10 cellular contexts compared by ENCODE assay signal in the genomic region with DNA sequence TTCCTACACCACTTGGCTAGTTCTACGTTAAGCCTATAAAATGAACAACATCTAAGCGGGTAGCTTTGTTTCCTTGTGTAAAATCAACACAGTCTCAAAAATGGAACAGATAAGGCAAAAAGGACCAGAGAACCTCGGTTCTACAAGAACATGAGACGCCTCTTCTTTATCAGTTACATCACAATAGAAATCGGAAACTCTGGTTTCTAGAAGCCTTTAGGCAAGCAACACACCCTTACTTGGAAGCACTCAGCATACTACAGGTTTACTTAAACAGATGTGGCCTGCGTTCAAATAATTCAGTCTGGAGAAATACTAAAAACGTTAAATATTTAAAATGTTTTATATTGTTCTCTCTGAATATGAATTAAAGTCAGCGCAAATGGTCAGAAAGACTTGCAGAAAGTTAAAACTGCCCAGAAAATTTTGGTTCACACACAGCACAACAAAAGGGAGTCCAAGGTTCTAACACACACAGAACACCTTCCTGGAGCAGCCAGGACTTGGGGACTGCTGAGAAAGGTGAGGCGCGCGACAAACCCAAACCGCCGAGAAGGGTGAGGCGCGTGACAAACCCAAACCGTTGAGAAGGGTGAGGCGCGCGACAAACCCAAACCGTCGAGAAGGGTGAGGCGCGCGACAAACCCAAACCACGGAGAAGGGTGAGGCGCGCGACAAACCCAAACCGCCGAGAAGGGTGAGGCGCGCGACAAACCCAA. TPM values are rescaled to one million over a fixed set of nuclear protein-coding genes. Genes with fewer than 3 reads are reported as not detected.
DNase-seq lines count a peak whose midpoint lies in the region; ATAC-seq and TF ChIP-seq lines count a peak whose summit lies in the region.
"Had no signal": no experiment of that assay in that cellular context is flagged by ENCODE, and none has a peak within 500 bp of the region (broad histone marks: within the 10 kb centered on the region; RNA-seq: fewer than 3 reads in every experiment).

No MANE protein-coding gene starts in this region.

- H3K4me3 Mint-ChIP-seq in CD8-positive, alpha-beta T cell, result peak overlapping the region; percentile 8
- H3K4me3 Mint-ChIP-seq in central memory CD8-positive, alpha-beta T cell, result peak overlapping the region; percentile 27

- peak; percentile 23 for ATAC-seq in CD8-positive, alpha-beta T cell
- peak; percentile 55 for ATAC-seq in central memory CD8-positive, alpha-beta T cell (replicated peaks; ENCODE audit: extremely low read depth, poor library complexity, severe bottlenecking)
- ATAC-seq in GM21526 (IDR thresholded peaks at IDR 0.05; ENCODE audit: low FRiP score, unreplicated experiment), result no peak

- no peaks in the 10 kb centered on the region for H3K9me3 ChIP-seq in CD8-positive, alpha-beta T cell (ENCODE audit: low read length)
- no peaks in the 10 kb centered on the region for H3K9me3 ChIP-seq in neutrophil

- POLR2A ChIA-PET in CD8-positive, alpha-beta T cell (lab: Charles Lee), result no interaction called here
- POLR2A ChIA-PET in RWPE1 (lab: Yijun Ruan, JAX; ENCODE audit: low non-redundant PET), result no interaction called here

- no peak for TF ChIP-seq CTCF in CD8-positive, alpha-beta T cell (IDR thresholded peaks at IDR 0.05)
- TF ChIP-seq CTCF in RWPE1 (conservative IDR thresholded peaks at IDR 0.05; ENCODE audit: low read depth), result no peak
- no peak for TF ChIP-seq CTCF in neutrophil (IDR thresholded peaks at IDR 0.05)

- peak overlapping the region; percentile 71 for H3K27ac Mint-ChIP-seq in CD8-positive, alpha-beta T cell
- H3K27ac Mint-ChIP-seq in central memory CD8-positive, alpha-beta T cell (ENCODE audit: low read depth), result peak overlapping the region; percentile 87

- H3K27ac ChIP-seq in CD8-positive, alpha-beta T cell (ENCODE audit: low read depth, low read length), result no peak overlapping the region
- H3K27ac ChIP-seq in RWPE1 (peak overlapping the region; percentile 88), neutrophil (peak overlapping the region; percentile 3), caudate nucleus (ENCODE audit: low read depth, low read length) (no peak overlapping the region)

- peaks cover 53% of the 10 kb centered on the region for H3K4me1 ChIP-seq in CD8-positive, alpha-beta T cell (ENCODE audit: insufficient read depth, low read length)
- peaks cover 6 to 7% of the 10 kb centered on the region in 2 experiments for H3K4me1 ChIP-seq in neutrophil (ENCODE audit: control insufficient read depth in 1 of 2, insufficient read depth in 1 of 2, low read depth in 1 of 2, low read length in 1 of 2)

- H3K27me3 Mint-ChIP-seq in CD8-positive, alpha-beta T cell (ENCODE audit: low read depth), result no peaks in the 10 kb centered on the region
- H3K27me3 Mint-ChIP-seq in central memory CD8-positive, alpha-beta T cell, result no peaks in the 10 kb centered on the region

- DNase-seq in CD8-positive, alpha-beta T cell, result no peak
- DNase-seq in RWPE1 (ENCODE audit: low spot score), result no peak
- DNase-seq in central memory CD8-positive, alpha-beta T cell (ENCODE audit: low spot score in 2 of 2), result no peak
- DNase-seq in UCSD-AML1 (lab: John Stamatoyannopoulos, UW; ENCODE audit: unreplicated experiment), result no peak
- no peak for DNase-seq in caudate nucleus (lab: John Stamatoyannopoulos, UW)
- no peak for DNase-seq in NCI-H1930 (lab: John Stamatoyannopoulos, UW)
- DNase-seq: activated CD4-positive, CD25-positive, alpha-beta regulatory T cell; NCI-H2171 had no signal

- H3K4me3 ChIP-seq in CD8-positive, alpha-beta T cell (ENCODE audit: low read depth, low read length), result no peak overlapping the region
- H3K4me3 ChIP-seq in neutrophil (ENCODE audit: low read depth in 1 of 2, low read length in 1 of 2), result no peak overlapping the region

- intact Hi-C loops in CD8-positive, alpha-beta T cell (cut with DNase I, micrococcal nuclease), result no loop called here

- H3K36me3 Mint-ChIP-seq in CD8-positive, alpha-beta T cell, result peaks cover 51% of the 10 kb centered on the region
- peaks cover 44% of the 10 kb centered on the region for H3K36me3 Mint-ChIP-seq in central memory CD8-positive, alpha-beta T cell (ENCODE audit: insufficient read depth)

- peaks cover 3% of the 10 kb centered on the region for H3K9me3 Mint-ChIP-seq in CD8-positive, alpha-beta T cell
- H3K9me3 Mint-ChIP-seq in central memory CD8-positive, alpha-beta T cell, result peaks cover 6% of the 10 kb centered on the region

- H3K27me3 ChIP-seq in CD8-positive, alpha-beta T cell (ENCODE audit: insufficient read depth, low read length), result no peaks in the 10 kb centered on the region
- H3K27me3 ChIP-seq in neutrophil, result no peaks in the 10 kb centered on the region

- CTCF ChIA-PET in CD8-positive, alpha-beta T cell (lab: Charles Lee), result no interaction called here
- CTCF ChIA-PET in RWPE1 (lab: Yijun Ruan, JAX), result no interaction called here

- peaks cover 64% of the 10 kb centered on the region for H3K4me1 Mint-ChIP-seq in CD8-positive, alpha-beta T cell (ENCODE audit: low read depth)
- H3K4me1 Mint-ChIP-seq in central memory CD8-positive, alpha-beta T cell, result peaks cover 18% of the 10 kb centered on the region

- peaks cover 13% of the 10 kb centered on the region for H3K36me3 ChIP-seq in CD8-positive, alpha-beta T cell (ENCODE audit: insufficient read depth, low read length)
- H3K36me3 ChIP-seq in neutrophil, result no peaks in the 10 kb centered on the region

RNA-seq across cellular contexts. Expression of gene ESYT2, which starts 25.9 kb away (rescaled TPM):
- total RNA-seq in CD8-positive, alpha-beta T cell, result 10 to 100 TPM; 76.8 to 84.4 TPM

RNA-seq across cellular contexts. Expression of gene DYNC2I1, which starts 53.0 kb away (rescaled TPM):
- total RNA-seq in CD8-positive, alpha-beta T cell, result 10 to 100 TPM; 13.0 to 14.2 TPM

Comparison
In these comparisons a context has a peak if more than half of its experiments do, and no peak if none do; other contexts are left out.
1. H3K27ac ChIP-seq: peak in RWPE1 (single experiment) and neutrophil (single experiment); none in CD8-positive, alpha-beta T cell (single experiment) and caudate nucleus (single experiment).